Comparison of ENCODE assay signal across 1 cellular context in genomic region chr1:223864084-223864483, GRCh38.
TF ChIP-seq lines count a peak whose summit lies in the region.

No MANE protein-coding gene starts in this region.

TF ChIP-seq in H1, 55 proteins besides CTCF, POLR2A, EP300 and RAD21 (continued from another document):
- TF ChIP-seq POU5F1 (IDR thresholded peaks at IDR 0.05; ENCODE audit: low read depth, low read length), result no peak
- TF ChIP-seq KDM1A (IDR thresholded peaks at IDR 0.05; ENCODE audit: borderline replicate concordance, low read length), result no peak
- no peak for TF ChIP-seq SUZ12 (IDR thresholded peaks at IDR 0.05; ENCODE audit: low read length)
- no peak for TF ChIP-seq CHD2 (IDR thresholded peaks at IDR 0.05; ENCODE audit: low read length)
- TF ChIP-seq CTBP2 (IDR thresholded peaks at IDR 0.05; ENCODE audit: borderline replicate concordance, insufficient read depth, insufficient read length, low read length), result no peak
- no peak for TF ChIP-seq CBX8 (IDR thresholded peaks at IDR 0.05; ENCODE audit: borderline replicate concordance, low read depth, low read length)
- TF ChIP-seq CBX5 (IDR thresholded peaks at IDR 0.05; ENCODE audit: low read depth, low read length), result no peak
TF ChIP-seq in H1: peak in this region for 0.
